In the genomic region with DNA sequence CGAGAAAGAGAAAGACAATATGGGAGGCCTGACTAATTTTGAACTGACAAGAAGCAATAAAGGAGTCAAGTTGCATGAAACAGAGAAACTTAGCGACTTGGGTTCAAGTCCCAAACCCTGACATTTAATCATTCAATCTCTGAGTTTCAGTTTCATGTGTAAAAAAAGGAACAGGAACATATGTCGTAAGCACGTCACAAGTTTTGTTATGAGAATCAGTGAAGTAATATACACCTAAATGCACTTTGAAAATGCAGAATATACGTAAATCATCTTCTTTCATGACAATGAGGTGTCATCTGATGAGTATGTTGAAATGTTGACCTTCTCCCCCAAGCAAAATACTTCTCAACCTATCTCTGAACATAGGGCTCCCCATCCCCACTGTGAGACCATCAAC, we compare ENCODE assay signal across 11 cellular contexts. TPM values are rescaled to one million over a fixed set of nuclear protein-coding genes. Genes with fewer than 3 reads are reported as not detected.
DNase-seq lines count a peak whose midpoint lies in the region; ATAC-seq, FAIRE-seq and TF ChIP-seq lines count a peak whose summit lies in the region.
"Had no signal": no experiment of that assay in that cellular context is flagged by ENCODE, and none has a peak within 500 bp of the region (broad histone marks: within the 10 kb centered on the region; RNA-seq: fewer than 3 reads in every experiment).

No MANE protein-coding gene starts in this region.

- no peaks in the 10 kb centered on the region for H3K4me1 ChIP-seq in astrocyte (ENCODE audit: insufficient read depth, low read length)

- no peaks in the 10 kb centered on the region for H3K27me3 ChIP-seq in astrocyte (ENCODE audit: insufficient read depth, low read length)

- H3K9me3 ChIP-seq in astrocyte (ENCODE audit: insufficient read depth, low read depth, low read length): no peaks in the 10 kb centered on the region
- H3K9me3 ChIP-seq: left lung had no signal

- H3K4me2 ChIP-seq in astrocyte (ENCODE audit: low read length): no peak overlapping the region

- no peak overlapping the region for H3K4me3 ChIP-seq in astrocyte (ENCODE audit: insufficient read depth, low read depth, low read length)
- H3K4me3 ChIP-seq: left lung had no signal

- H4K20me1 ChIP-seq in astrocyte (ENCODE audit: insufficient read depth, low read length): peaks cover 29% of the 10 kb centered on the region

- no peaks in the 10 kb centered on the region for H3K27me3 Mint-ChIP-seq in astrocyte (ENCODE audit: low read depth, unreplicated experiment)

- DNase-seq in astrocyte (ENCODE audit: low read depth) (no peak), SKM-1 (lab: John Stamatoyannopoulos, UW; ENCODE audit: unreplicated experiment) (no peak), DMS153 (lab: John Stamatoyannopoulos, UW) (no peak), HK-2 (ENCODE audit: unreplicated experiment) (no peak)
- DNase-seq in effector CD8-positive, alpha-beta T cell (lab: John Stamatoyannopoulos, UW): no peak
- DNase-seq: left lung; NCI-H2081; stimulated activated CD4-positive, alpha-beta T cell treated with anti-CD3 and anti-CD28 coated beads, Interleukin-12 subunit alpha, Interleukin-12 subunit beta, amount 100 ng/mL, for 4 hours had no signal

- no peak overlapping the region for H2AFZ ChIP-seq in astrocyte (ENCODE audit: low read depth, low read length)

- no peak overlapping the region for H3K27ac ChIP-seq in astrocyte (ENCODE audit: low read depth, low read length)

- H3K4me1 Mint-ChIP-seq in astrocyte (ENCODE audit: low read depth, unreplicated experiment): no peaks in the 10 kb centered on the region

- H3K9ac ChIP-seq in astrocyte (ENCODE audit: low read length): no peak overlapping the region

- H3K9me3 Mint-ChIP-seq in astrocyte (ENCODE audit: unreplicated experiment): no peaks in the 10 kb centered on the region

- no peak overlapping the region for H3K4me3 Mint-ChIP-seq in astrocyte (ENCODE audit: unreplicated experiment)

- H3K79me2 ChIP-seq in astrocyte (ENCODE audit: insufficient read depth, low read length): peaks cover 52% of the 10 kb centered on the region

- H3K27ac Mint-ChIP-seq in astrocyte (ENCODE audit: unreplicated experiment): no peak overlapping the region

- TF ChIP-seq CTCF in astrocyte (IDR thresholded peaks at IDR 0.05; ENCODE audit: insufficient read depth, low read depth, low read length): no peak

- FAIRE-seq in astrocyte (lab: Jason Lieb, UNC): peak; percentile 90

- ATAC-seq in GM18517 (IDR thresholded peaks at IDR 0.05; ENCODE audit: unreplicated experiment): peak; percentile 88
- ATAC-seq in GM21423 (IDR thresholded peaks at IDR 0.05; ENCODE audit: unreplicated experiment): peak; percentile 82
- peak; percentile 84 for ATAC-seq in HG03342 (IDR thresholded peaks at IDR 0.05; ENCODE audit: unreplicated experiment)
- ATAC-seq: left lung had no signal

- H3K36me3 Mint-ChIP-seq in astrocyte (ENCODE audit: low read depth, unreplicated experiment): peaks cover 3% of the 10 kb centered on the region

- H3K36me3 ChIP-seq in astrocyte (ENCODE audit: insufficient read depth, low read length): peaks cover 15% of the 10 kb centered on the region

RNA-seq across cellular contexts. Expression of a gene that starts 10.4 kb away (rescaled TPM):
- total RNA-seq in astrocyte: 55.7 and 59.6 TPM in 2 replicates

RNA-seq across cellular contexts. Expression of a gene that starts 50.3 kb away (rescaled TPM):
- 202 and 224 TPM in 2 replicates for total RNA-seq in astrocyte
